8 cellular contexts compared by ENCODE assay signal in genomic region chr11:65315866-65316233, GRCh38. TPM values are rescaled to one million over a fixed set of nuclear protein-coding genes. Genes with fewer than 3 reads are reported as not detected.
DNase-seq lines count a peak whose midpoint lies in the region; ATAC-seq and TF ChIP-seq lines count a peak whose summit lies in the region.

No MANE protein-coding gene starts in this region.

- H3K36me3 Mint-ChIP-seq in effector memory CD8-positive, alpha-beta T cell (ENCODE audit: insufficient read depth) = peaks cover 6% of the 10 kb centered on the region
- H3K36me3 Mint-ChIP-seq in neural crest cell (ENCODE audit: low read depth) = no peaks in the 10 kb centered on the region

- peak overlapping the region; percentile 28 for H3K4me3 ChIP-seq in NB4 (ENCODE audit: low read depth, low read length)

- no peak for TF ChIP-seq POLR2A in NB4 (IDR thresholded peaks at IDR 0.05; ENCODE audit: extremely low read depth, insufficient read length)

- H3K27me3 Mint-ChIP-seq in effector memory CD8-positive, alpha-beta T cell = peaks cover 0 to 11% of the 10 kb centered on the region in 2 donors
- H3K27me3 Mint-ChIP-seq in neural crest cell (ENCODE audit: low read depth) = peaks cover 35% of the 10 kb centered on the region

- H3K27ac ChIP-seq in C4-2B = peak overlapping the region; percentile 93

- no peak for DNase-seq in NB4 (ENCODE audit: low read depth)
- no peak for DNase-seq in effector memory CD8-positive, alpha-beta T cell
- DNase-seq in neural crest cell (ENCODE audit: low read depth, low spot score) = no peak
- DNase-seq in SHP77 treated with DMSO at 0.1 percent for 48 hours (lab: John Stamatoyannopoulos, UW) = no peak
- DNase-seq in sciatic nerve (ENCODE audit: low spot score) = no peak
- no peak for DNase-seq in NCI-H526 treated with DMSO at 0.1 percent for 48 hours (lab: John Stamatoyannopoulos, UW)

- H3K4me1 Mint-ChIP-seq in effector memory CD8-positive, alpha-beta T cell (ENCODE audit: low read depth in 2 of 2) = peaks cover 8 to 10% of the 10 kb centered on the region in 2 donors
- peaks cover 38% of the 10 kb centered on the region for H3K4me1 Mint-ChIP-seq in neural crest cell

- H3K9me3 Mint-ChIP-seq in effector memory CD8-positive, alpha-beta T cell = no peaks in the 10 kb centered on the region
- no peaks in the 10 kb centered on the region for H3K9me3 Mint-ChIP-seq in neural crest cell

- no peak overlapping the region for H3K27ac Mint-ChIP-seq in effector memory CD8-positive, alpha-beta T cell
- H3K27ac Mint-ChIP-seq in neural crest cell (ENCODE audit: unreplicated experiment) = no peak overlapping the region

- intact Hi-C loops in sciatic nerve (cut with DNase I) = loop anchor here (5.0 kb wide), 1 partner anchor 39 kb away; no protein-coding TSS in a partner anchor

- peak; percentile 72 for TF ChIP-seq CTCF in C4-2B (conservative IDR thresholded peaks at IDR 0.05)
- no peak for TF ChIP-seq CTCF in NB4 (IDR thresholded peaks at IDR 0.05; ENCODE audit: low read depth, low read length)
- TF ChIP-seq CTCF in neural crest cell (conservative IDR thresholded peaks at IDR 0.05) = no peak

- H3K4me3 Mint-ChIP-seq in effector memory CD8-positive, alpha-beta T cell = peak overlapping the region; percentile 74
- H3K4me3 Mint-ChIP-seq in neural crest cell = peak overlapping the region; percentile 77

- peak; percentile 6 for ATAC-seq in effector memory CD8-positive, alpha-beta T cell (replicated peaks)
- no peak for ATAC-seq in GM21360 (IDR thresholded peaks at IDR 0.05; ENCODE audit: unreplicated experiment)
- ATAC-seq in sciatic nerve = no peak

RNA-seq across cellular contexts. Expression of gene CDC42EP2, which starts 1.2 kb away (rescaled TPM):
- 2.3 and 4.0 TPM in 2 replicates for total RNA-seq in neural crest cell
- total RNA-seq in sciatic nerve = 34.7 TPM

RNA-seq across cellular contexts. Expression of gene DPF2, which starts 17.8 kb away (rescaled TPM):
- total RNA-seq in neural crest cell (96.3 and 99.0 TPM in 2 replicates), sciatic nerve (62.5 TPM)

RNA-seq across cellular contexts. Expression of gene TIGD3, which starts 38.7 kb away (rescaled TPM):
- total RNA-seq in neural crest cell = 3.3 TPM in 2 replicates
- not detected for total RNA-seq in sciatic nerve

RNA-seq across cellular contexts. Expression of gene POLA2, which starts 54.1 kb away (rescaled TPM):
- total RNA-seq in neural crest cell = 63.7 and 66.9 TPM in 2 replicates
- 5.5 TPM for total RNA-seq in sciatic nerve
